13 cellular contexts compared by ENCODE assay signal in the genomic region with DNA sequence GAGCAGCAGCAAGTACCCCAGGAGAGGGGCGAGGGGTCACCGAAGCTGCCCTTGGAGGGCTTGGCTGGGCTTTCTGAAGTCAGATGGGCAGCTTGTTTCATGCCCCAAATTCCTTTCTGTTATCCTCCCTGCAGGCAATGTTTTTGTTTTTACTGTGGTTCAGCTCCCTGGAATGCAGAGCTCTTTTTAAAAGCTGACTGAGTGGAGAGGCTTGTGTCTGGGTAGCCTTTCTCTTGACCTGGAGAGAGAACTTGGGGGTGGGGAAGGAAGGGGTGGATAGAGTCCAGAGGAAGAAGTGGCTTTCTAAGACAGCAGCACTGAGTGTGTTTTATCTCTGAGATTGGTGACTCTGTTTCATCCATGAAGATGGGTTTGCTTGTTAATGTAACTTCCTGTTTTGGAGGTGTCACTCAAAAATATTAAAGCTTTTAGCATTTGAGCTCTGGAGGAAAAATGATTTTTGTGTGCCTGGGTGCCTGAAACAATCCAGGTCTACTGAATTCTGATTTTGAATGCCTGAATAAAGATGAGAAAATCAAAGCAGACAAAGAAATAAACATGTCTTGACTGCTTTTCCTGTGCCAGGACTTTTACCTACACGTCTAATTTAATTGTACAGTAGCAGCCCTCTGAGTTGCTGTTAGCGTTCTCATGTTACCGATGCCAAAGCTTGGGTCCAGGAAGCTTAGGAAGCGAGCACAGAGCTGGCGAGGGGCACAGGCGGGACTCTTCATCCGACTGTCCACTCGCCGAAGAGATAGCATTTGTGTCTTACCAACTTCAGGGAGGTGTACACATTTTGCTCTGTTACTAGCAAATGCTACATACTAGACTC.
DNase-seq lines count a peak whose midpoint lies in the region; ATAC-seq and TF ChIP-seq lines count a peak whose summit lies in the region.
"Had no signal": no experiment of that assay in that cellular context is flagged by ENCODE, and none has a peak within 500 bp of the region (broad histone marks: within the 10 kb centered on the region; RNA-seq: fewer than 3 reads in every experiment).

No MANE protein-coding gene starts in this region.

- H3K4me3 ChIP-seq in ascending aorta: no peak overlapping the region
- H3K4me3 ChIP-seq: suprapubic skin had no signal

- H3K36me3 Mint-ChIP-seq in HFFc6 (ENCODE audit: low read depth) (0 out of 2 replicates have a peak, but pooled peaks cover 3% of the 10 kb centered on the region), T-cell (no peaks in the 10 kb centered on the region)

- no peaks in the 10 kb centered on the region for H3K27me3 ChIP-seq in ascending aorta

- no peaks in the 10 kb centered on the region for H3K9me3 Mint-ChIP-seq in HFFc6
- no peaks in the 10 kb centered on the region for H3K9me3 Mint-ChIP-seq in T-cell

- no peaks in the 10 kb centered on the region for H3K9me3 ChIP-seq in ascending aorta
- H3K9me3 ChIP-seq: suprapubic skin had no signal

- no peaks in the 10 kb centered on the region for H3K27me3 Mint-ChIP-seq in HFFc6 (ENCODE audit: insufficient read depth)
- peaks cover 7 to 23% of the 10 kb centered on the region in 2 donors for H3K27me3 Mint-ChIP-seq in T-cell

- H3K4me1 ChIP-seq in ascending aorta: peaks cover 2 to 28% of the 10 kb centered on the region in 2 donors
- H3K4me1 ChIP-seq: suprapubic skin had no signal

- POLR2A ChIA-PET in T-cell (lab: Charles Lee): no interaction called here

- H3K27ac ChIP-seq in ascending aorta (peak overlapping the region; percentile 49 to 67), substantia nigra (ENCODE audit: low read depth, low read length, poor library complexity, severe bottlenecking) (no peak overlapping the region)
- H3K27ac ChIP-seq: C4-2B, suprapubic skin had no signal

- intact Hi-C loops in ascending aorta (cut with DNase I): loop anchor here (5.0 kb wide), 1 partner anchor 113 kb away; no protein-coding TSS in a partner anchor

- H3K4me1 Mint-ChIP-seq in HFFc6 (ENCODE audit: low read depth): peaks cover 60% of the 10 kb centered on the region
- H3K4me1 Mint-ChIP-seq in T-cell: no peaks in the 10 kb centered on the region

- peak; percentile 55 for DNase-seq in 8988T
- DNase-seq in HFFc6: peak; percentile 84
- peak in 1 of 2 donors; percentile 66 for DNase-seq in ascending aorta (ENCODE audit: low spot score in 2 of 2)
- peak; percentile 73 for DNase-seq in iPS-NIHi7 (ENCODE audit: extremely low spot score)
- DNase-seq in NCI-H446 (lab: John Stamatoyannopoulos, UW): no peak
- DNase-seq in substantia nigra (lab: John Stamatoyannopoulos, UW): no peak
- DNase-seq in T-cell: no peak
- DNase-seq: activated CD4-positive, CD25-positive, alpha-beta regulatory T cell treated with anti-CD3 and anti-CD28 coated beads, Interleukin-2, amount 50 U/mL, for 72 hours; cortex of kidney; nucleus accumbens had no signal

- CTCF ChIA-PET in T-cell (lab: Charles Lee): interaction anchor here in 1 of 2 donors (0.6 kb wide), 1 partner anchor 278 kb away, joined by 4 read pairs; no protein-coding TSS in a partner anchor

- H3K4me3 Mint-ChIP-seq in HFFc6 (peak overlapping the region; percentile 70), T-cell (no peak overlapping the region)

- ATAC-seq in HG03097 (IDR thresholded peaks at IDR 0.05; ENCODE audit: low FRiP score, unreplicated experiment) (no peak), T-cell (replicated peaks in 1 of 4) (no peak)

- H3K27ac Mint-ChIP-seq in HFFc6 (peak overlapping the region; percentile 67), T-cell (no peak overlapping the region)

- TF ChIP-seq CTCF in HFFc6 (IDR thresholded peaks at IDR 0.05) (no peak), ascending aorta (IDR thresholded peaks at IDR 0.05) (no peak)

- no peaks in the 10 kb centered on the region for H3K36me3 ChIP-seq in ascending aorta
- H3K36me3 ChIP-seq: suprapubic skin had no signal

Comparison
In these comparisons a context has a peak if more than half of its experiments do, and no peak if none do; other contexts are left out.
1. DNase-seq: peak in 8988T (single experiment), HFFc6 (single experiment) and iPS-NIHi7 (single experiment); none in NCI-H446 (0 of 2), substantia nigra (0 of 49) and T-cell (0 of 34).